ENCODE assay signal across 12 cellular contexts in the genomic region with DNA sequence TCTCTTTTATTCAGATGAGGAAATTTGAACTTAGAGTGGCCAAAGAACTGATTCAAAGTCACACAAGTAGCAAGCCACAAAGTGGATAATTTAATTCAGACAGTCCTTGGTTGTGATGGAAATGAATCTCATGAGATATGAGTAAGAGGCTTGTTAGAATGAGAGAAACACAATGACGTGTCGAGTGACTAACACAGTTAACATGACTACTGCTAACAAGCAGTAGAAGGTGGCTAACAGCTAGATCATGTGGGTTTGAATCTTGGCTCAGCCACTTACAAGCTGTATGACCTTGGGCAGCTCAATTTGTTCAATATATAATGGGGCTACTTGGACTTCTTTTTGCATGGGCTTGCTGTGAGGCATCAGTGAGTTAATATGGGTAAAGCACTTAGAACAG.
A peak's percentile ranks its signal among the peaks of the same experiment; 100 is the strongest.
DNase-seq lines count a peak whose midpoint lies in the region; ATAC-seq and TF ChIP-seq lines count a peak whose summit lies in the region.
"Had no signal": no experiment of that assay in that cellular context is flagged by ENCODE, and none has a peak within 500 bp of the region (broad histone marks: within the 10 kb centered on the region; RNA-seq: fewer than 3 reads in every experiment).

No MANE protein-coding gene starts in this region.

- H3K27me3 ChIP-seq in PC-9 (ENCODE audit: insufficient read depth, low read depth), result no peaks in the 10 kb centered on the region
- no peaks in the 10 kb centered on the region for H3K27me3 ChIP-seq in fibroblast of lung (ENCODE audit: control insufficient read depth, insufficient read depth, low read length)
- H3K27me3 ChIP-seq: BLaER1 had no signal

- intact Hi-C loops in activated CD4-positive, alpha-beta T cell treated with anti-CD3 and anti-CD28 coated beads for 36 hours (cut with DNase I, micrococcal nuclease), result no loop called here
- intact Hi-C loops in PC-9 (cut with micrococcal nuclease; ENCODE audit: unreplicated experiment), result no loop called here

- peaks cover 2% of the 10 kb centered on the region for H3K9me3 Mint-ChIP-seq in activated CD4-positive, alpha-beta T cell treated with anti-CD3 and anti-CD28 coated beads for 36 hours (ENCODE audit: low read depth)
- no peaks in the 10 kb centered on the region for H3K9me3 Mint-ChIP-seq in stimulated activated naive CD8-positive, alpha-beta T cell treated with anti-CD3 and anti-CD28 coated beads, Interleukin-15, amount 100 ng/mL, for 72 hours
- H3K9me3 Mint-ChIP-seq in nephron progenitor cell, result peaks cover 11% of the 10 kb centered on the region
- H3K9me3 Mint-ChIP-seq: dendritic cell treated with granulocyte-macrophage colony-stimulating factor and Interleukin-4, amounts not matched to agents 40 ng/mL and 50 ng/mL, for 4 days had no signal

- POLR2A ChIA-PET in activated CD4-positive, alpha-beta T cell treated with anti-CD3 and anti-CD28 coated beads for 36 hours (lab: Charles Lee), result no interaction called here
- POLR2A ChIA-PET in PC-9 (lab: Charles Lee; ENCODE audit: unreplicated experiment), result interaction anchor here (0.6 to 0.7 kb wide), 2 partner anchors 18 to 53 kb away, joined by 3 read pairs; no protein-coding TSS in a partner anchor
- POLR2A ChIA-PET in GM10248 (lab: Yijun Ruan, JAX), result no interaction called here

- H3K36me3 ChIP-seq in PC-9 (ENCODE audit: low read depth) (no peaks in the 10 kb centered on the region), fibroblast of lung (ENCODE audit: control insufficient read depth, insufficient read depth, low read length) (no peaks in the 10 kb centered on the region)
- H3K36me3 ChIP-seq: BLaER1 had no signal

- no peak overlapping the region for H2AFZ ChIP-seq in PC-9
- H2AFZ ChIP-seq in fibroblast of lung (ENCODE audit: low read length), result no peak overlapping the region

- H3K4me1 Mint-ChIP-seq in activated CD4-positive, alpha-beta T cell treated with anti-CD3 and anti-CD28 coated beads for 36 hours, result no peaks in the 10 kb centered on the region
- peaks cover 4% of the 10 kb centered on the region for H3K4me1 Mint-ChIP-seq in stimulated activated naive CD8-positive, alpha-beta T cell treated with anti-CD3 and anti-CD28 coated beads, Interleukin-15, amount 100 ng/mL, for 72 hours
- peaks cover 20% of the 10 kb centered on the region for H3K4me1 Mint-ChIP-seq in nephron progenitor cell

- H3K27ac Mint-ChIP-seq in activated CD4-positive, alpha-beta T cell treated with anti-CD3 and anti-CD28 coated beads for 36 hours, result no peak overlapping the region
- no peak overlapping the region for H3K27ac Mint-ChIP-seq in stimulated activated naive CD8-positive, alpha-beta T cell treated with anti-CD3 and anti-CD28 coated beads, Interleukin-15, amount 100 ng/mL, for 72 hours
- H3K27ac Mint-ChIP-seq in nephron progenitor cell, result no peak overlapping the region
- H3K27ac Mint-ChIP-seq: dendritic cell treated with granulocyte-macrophage colony-stimulating factor and Interleukin-4, amounts not matched to agents 40 ng/mL and 50 ng/mL, for 4 days had no signal

- no peaks in the 10 kb centered on the region for H3K9me2 ChIP-seq in PC-9 (ENCODE audit: insufficient read depth)

- H3K9ac ChIP-seq in fibroblast of lung (ENCODE audit: insufficient read depth, low read length), result no peak overlapping the region
- H3K9ac ChIP-seq: BLaER1 had no signal

- no peaks in the 10 kb centered on the region; the same call in 1 of the 2 replicates for H3K9me3 ChIP-seq in PC-9 (ENCODE audit: insufficient read depth, low read depth)
- H3K9me3 ChIP-seq in fibroblast of lung (ENCODE audit: control insufficient read depth, insufficient read depth, low read depth, low read length), result no peaks in the 10 kb centered on the region

- H3K4me3 ChIP-seq in PC-9 (no peak overlapping the region), fibroblast of lung (replicated peaks in 1 of 4; ENCODE audit: control extremely low read depth in 1 of 4, insufficient read depth in 1 of 4, low read depth in 3 of 4, low read length in 4 of 4) (no peak overlapping the region)
- H3K4me3 ChIP-seq: BLaER1 had no signal

- no peak overlapping the region for H3K4me3 Mint-ChIP-seq in activated CD4-positive, alpha-beta T cell treated with anti-CD3 and anti-CD28 coated beads for 36 hours
- H3K4me3 Mint-ChIP-seq in stimulated activated naive CD8-positive, alpha-beta T cell treated with anti-CD3 and anti-CD28 coated beads, Interleukin-15, amount 100 ng/mL, for 72 hours, result no peak overlapping the region
- H3K4me3 Mint-ChIP-seq in nephron progenitor cell, result no peak overlapping the region
- H3K4me3 Mint-ChIP-seq: dendritic cell treated with granulocyte-macrophage colony-stimulating factor and Interleukin-4, amounts not matched to agents 40 ng/mL and 50 ng/mL, for 4 days had no signal

- H3K4me1 ChIP-seq in PC-9 (replicated peaks; ENCODE audit: insufficient read depth) (peaks cover 65% of the 10 kb centered on the region), fibroblast of lung (ENCODE audit: control insufficient read depth, extremely low read depth, insufficient read depth, low read length) (peaks cover 21% of the 10 kb centered on the region)

- no peaks in the 10 kb centered on the region for H3K79me2 ChIP-seq in PC-9 (ENCODE audit: low read depth)
- H3K79me2 ChIP-seq in fibroblast of lung (ENCODE audit: control insufficient read depth, insufficient read depth, low read length), result no peaks in the 10 kb centered on the region

- TF ChIP-seq CTCF in PC-9 (conservative IDR thresholded peaks at IDR 0.05) (no peak), fibroblast of lung (conservative IDR thresholded peaks at IDR 0.05 in 1 of 2, IDR thresholded peaks at IDR 0.05 in 1 of 2; ENCODE audit: low read depth in 1 of 2, low read length in 2 of 2) (no peak), GM10248 (IDR thresholded peaks at IDR 0.05; ENCODE audit: control extremely low read depth, extremely low read depth, low read depth, missing control alignments) (no peak), nephron progenitor cell (IDR thresholded peaks at IDR 0.05) (no peak)

- H3K27me3 Mint-ChIP-seq in activated CD4-positive, alpha-beta T cell treated with anti-CD3 and anti-CD28 coated beads for 36 hours, result peaks cover 2% of the 10 kb centered on the region
- H3K27me3 Mint-ChIP-seq in stimulated activated naive CD8-positive, alpha-beta T cell treated with anti-CD3 and anti-CD28 coated beads, Interleukin-15, amount 100 ng/mL, for 72 hours, result no peaks in the 10 kb centered on the region
- H3K27me3 Mint-ChIP-seq in nephron progenitor cell (ENCODE audit: low read depth, poor library complexity), result peaks cover 3% of the 10 kb centered on the region

- peaks cover 43% of the 10 kb centered on the region for H3F3A ChIP-seq in PC-9 (ENCODE audit: insufficient read depth, low read depth)

- CTCF ChIA-PET in activated CD4-positive, alpha-beta T cell treated with anti-CD3 and anti-CD28 coated beads for 36 hours (lab: Charles Lee), result no interaction called here
- CTCF ChIA-PET in PC-9 (lab: Charles Lee), result no interaction called here
- CTCF ChIA-PET in GM10248 (lab: Yijun Ruan, JAX), result interaction anchor here (1.0 kb wide), 1 partner anchor 68 kb away, joined by 3 read pairs; no protein-coding TSS in a partner anchor

- H3K27ac ChIP-seq in PC-9 (peak overlapping the region; percentile 90), fibroblast of lung (ENCODE audit: insufficient read depth, low read length) (peak overlapping the region; percentile 87)

- no peaks in the 10 kb centered on the region for H3K36me3 Mint-ChIP-seq in activated CD4-positive, alpha-beta T cell treated with anti-CD3 and anti-CD28 coated beads for 36 hours (ENCODE audit: low read depth)
- H3K36me3 Mint-ChIP-seq in nephron progenitor cell (ENCODE audit: low read depth), result no peaks in the 10 kb centered on the region

- H3K4me2 ChIP-seq in PC-9 (peak overlapping the region; percentile 9; the same call in 1 of the 2 replicates), fibroblast of lung (ENCODE audit: extremely low read depth, insufficient read depth, low read length) (no peak overlapping the region)

- H4K20me1 ChIP-seq in PC-9 (ENCODE audit: insufficient read depth), result no peaks in the 10 kb centered on the region
- no peaks in the 10 kb centered on the region for H4K20me1 ChIP-seq in fibroblast of lung (ENCODE audit: control insufficient read depth, extremely low read depth, insufficient read depth, low read length)
- H4K20me1 ChIP-seq: BLaER1 had no signal

- peak; percentile 6 for DNase-seq in activated CD4-positive, alpha-beta T cell treated with anti-CD3 and anti-CD28 coated beads for 36 hours
- DNase-seq in activated CD4-positive, alpha-beta T cell treated with anti-CD3 and anti-CD28 coated beads for 48 hours, result no peak
- DNase-seq in PC-9 (peak in 1 of 2 experiments; percentile 87), fibroblast of lung (ENCODE audit: low read depth in 2 of 2) (peak; percentile 94 to 100), OCI-M1 (lab: John Stamatoyannopoulos, UW) (no peak), GM10248 (ENCODE audit: extremely low spot score) (no peak), nephron progenitor cell (no peak)
- DNase-seq in stimulated activated naive CD8-positive, alpha-beta T cell treated with anti-CD3 and anti-CD28 coated beads, Interleukin-15, amount 100 ng/mL, for 72 hours, result no peak
- DNase-seq: activated CD8-positive, alpha-beta memory T cell treated with anti-CD3 and anti-CD28 coated beads, Interleukin-2, amount 50 U/mL, for 4 hours; SIG-M5 had no signal

- BruUV-seq in PC-9 (replicated peaks; lab: Mats Ljungman, UMichigan), result no TSS peak

- ATAC-seq in activated CD4-positive, alpha-beta T cell treated with anti-CD3 and anti-CD28 coated beads for 36 hours, result peak; percentile 93
- ATAC-seq in stimulated activated naive CD8-positive, alpha-beta T cell treated with anti-CD3 and anti-CD28 coated beads, Interleukin-15, amount 100 ng/mL, for 72 hours, result peak; percentile 64

Comparison
In these comparisons a context has a peak if more than half of its experiments do, and no peak if none do; other contexts are left out.
1. DNase-seq: peak in activated CD4-positive, alpha-beta T cell treated with anti-CD3 and anti-CD28 coated beads for 36 hours (single experiment) and fibroblast of lung (2 of 2); none in activated CD4-positive, alpha-beta T cell treated with anti-CD3 and anti-CD28 coated beads for 48 hours (single experiment), stimulated activated naive CD8-positive, alpha-beta T cell treated with anti-CD3 and anti-CD28 coated beads, Interleukin-15, amount 100 ng/mL, for 72 hours (0 of 2), OCI-M1 (single experiment), GM10248 (single experiment) and nephron progenitor cell (single experiment).